8 cellular contexts compared by ENCODE assay signal in genomic region chr7:144836545-144836842, GRCh38. TPM values are rescaled to one million over a fixed set of nuclear protein-coding genes. Genes with fewer than 3 reads are reported as not detected.
DNase-seq lines count a peak whose midpoint lies in the region; ATAC-seq and TF ChIP-seq lines count a peak whose summit lies in the region.

No MANE protein-coding gene starts in this region.

- 67 to 74% methylated on average over 12 of the region's 12 CpGs for WGBS in testis, 2 donors

- intact Hi-C loops in testis (cut with DNase I; ENCODE audit: low total_unique reads): no loop called here

- peaks cover 42% of the 10 kb centered on the region for H3K4me1 Mint-ChIP-seq in activated CD4-positive, alpha-beta T cell treated with anti-CD3 and anti-CD28 coated beads, Interleukin-2, amount 10 ng/mL, durations not matched to agents 7 days and 5 days
- peaks cover 15% of the 10 kb centered on the region for H3K4me1 Mint-ChIP-seq in memory B cell

- CTCF ChIA-PET in activated CD4-positive, alpha-beta T cell treated with anti-CD3 and anti-CD28 coated beads, Interleukin-2, amount 10 ng/mL, durations not matched to agents 7 days and 5 days (lab: Charles Lee): interaction anchor here (0.8 to 1.4 kb wide), 7 partner anchors 9 to 30 kb away, joined by 3 to 9 read pairs (median 4); no protein-coding TSS in a partner anchor

- H3K9me3 Mint-ChIP-seq in activated CD4-positive, alpha-beta T cell treated with anti-CD3 and anti-CD28 coated beads, Interleukin-2, amount 10 ng/mL, durations not matched to agents 7 days and 5 days: peaks cover 21% of the 10 kb centered on the region
- peaks cover 7% of the 10 kb centered on the region for H3K9me3 Mint-ChIP-seq in memory B cell

- no peaks in the 10 kb centered on the region for H3K27me3 Mint-ChIP-seq in activated CD4-positive, alpha-beta T cell treated with anti-CD3 and anti-CD28 coated beads, Interleukin-2, amount 10 ng/mL, durations not matched to agents 7 days and 5 days
- H3K27me3 Mint-ChIP-seq in memory B cell: no peaks in the 10 kb centered on the region

- peak overlapping the region; percentile 98 for H3K27ac Mint-ChIP-seq in activated CD4-positive, alpha-beta T cell treated with anti-CD3 and anti-CD28 coated beads, Interleukin-2, amount 10 ng/mL, durations not matched to agents 7 days and 5 days
- H3K27ac Mint-ChIP-seq in memory B cell: peak overlapping the region; percentile 96

- H3K4me3 Mint-ChIP-seq in activated CD4-positive, alpha-beta T cell treated with anti-CD3 and anti-CD28 coated beads, Interleukin-2, amount 10 ng/mL, durations not matched to agents 7 days and 5 days: peak overlapping the region; percentile 73
- peak overlapping the region; percentile 73 for H3K4me3 Mint-ChIP-seq in memory B cell

- TF ChIP-seq POLR2A in testis (IDR thresholded peaks at IDR 0.05): no peak

- H3K27me3 ChIP-seq in adipocyte (replicated peaks; ENCODE audit: control insufficient read depth, insufficient read depth, low read length): no peaks in the 10 kb centered on the region
- no peaks in the 10 kb centered on the region for H3K27me3 ChIP-seq in testis

- no peak for DNase-seq in activated CD4-positive, alpha-beta T cell treated with anti-CD3 and anti-CD28 coated beads, Interleukin-2, amount 10 ng/mL, durations not matched to agents 7 days and 5 days
- DNase-seq in activated CD4-positive, alpha-beta T cell treated with anti-CD3 and anti-CD28 coated beads, Interleukin-2, amount 50 U/mL, for 4 hours: no peak
- no peak for DNase-seq in adipocyte (ENCODE audit: low read depth)
- DNase-seq in memory B cell (ENCODE audit: low spot score in 2 of 2): no peak
- DNase-seq in testis: no peak
- DNase-seq in NCI-H2107 (lab: John Stamatoyannopoulos, UW): no peak
- no peak for DNase-seq in NCI-H1417 (lab: John Stamatoyannopoulos, UW)

- H3K9me3 ChIP-seq in adipocyte (ENCODE audit: control insufficient read depth, low read length) (no peaks in the 10 kb centered on the region), testis (no peaks in the 10 kb centered on the region)

- no peak for TF ChIP-seq CTCF in testis (IDR thresholded peaks at IDR 0.05)

- ATAC-seq in memory B cell (ENCODE audit: low read depth) (no peak), GM21367 (IDR thresholded peaks at IDR 0.05; ENCODE audit: unreplicated experiment) (no peak)

- POLR2A ChIA-PET in activated CD4-positive, alpha-beta T cell treated with anti-CD3 and anti-CD28 coated beads, Interleukin-2, amount 10 ng/mL, durations not matched to agents 7 days and 5 days (lab: Charles Lee): interaction anchor here (1.6 to 2.3 kb wide), 2 partner anchors 18 to 30 kb away, joined by 3 to 12 read pairs; no protein-coding TSS in a partner anchor

- H3K4me3 ChIP-seq in adipocyte (ENCODE audit: low read length) (peak overlapping the region; percentile 91), testis (peak overlapping the region; percentile 85 to 96)

- H3K36me3 ChIP-seq in adipocyte (ENCODE audit: control insufficient read depth, insufficient read depth, low read length, severe bottlenecking): no peaks in the 10 kb centered on the region
- no peaks in the 10 kb centered on the region for H3K36me3 ChIP-seq in testis (ENCODE audit: low read depth, missing control alignments)

- H3K4me1 ChIP-seq in adipocyte (ENCODE audit: control insufficient read depth, insufficient read depth, low read length): peaks cover 6% of the 10 kb centered on the region
- no peaks in the 10 kb centered on the region for H3K4me1 ChIP-seq in testis

- H3K9ac ChIP-seq in adipocyte (ENCODE audit: low read length): peak overlapping the region; percentile 90

- peak overlapping the region; percentile 94 to 98 for H3K27ac ChIP-seq in testis

- peaks cover 24% of the 10 kb centered on the region for H3K36me3 Mint-ChIP-seq in activated CD4-positive, alpha-beta T cell treated with anti-CD3 and anti-CD28 coated beads, Interleukin-2, amount 10 ng/mL, durations not matched to agents 7 days and 5 days (ENCODE audit: low read depth)
- peaks cover 7% of the 10 kb centered on the region for H3K36me3 Mint-ChIP-seq in memory B cell

RNA-seq across cellular contexts. Expression of gene TPK1, which starts 0.6 kb away (rescaled TPM):
- total RNA-seq in activated CD4-positive, alpha-beta T cell treated with anti-CD3 and anti-CD28 coated beads, Interleukin-2, amount 10 ng/mL, durations not matched to agents 7 days and 5 days: 10 to 100 TPM; 11.8 to 13.2 TPM
- total RNA-seq in testis: 10 to 100 TPM; 10.9 to 12.6 TPM
- 17.2 TPM for polyA plus RNA-seq in testis (ENCODE audit: insufficient read depth, low read depth, low replicate concordance)
